22 cellular contexts compared by ENCODE assay signal in the genomic region with DNA sequence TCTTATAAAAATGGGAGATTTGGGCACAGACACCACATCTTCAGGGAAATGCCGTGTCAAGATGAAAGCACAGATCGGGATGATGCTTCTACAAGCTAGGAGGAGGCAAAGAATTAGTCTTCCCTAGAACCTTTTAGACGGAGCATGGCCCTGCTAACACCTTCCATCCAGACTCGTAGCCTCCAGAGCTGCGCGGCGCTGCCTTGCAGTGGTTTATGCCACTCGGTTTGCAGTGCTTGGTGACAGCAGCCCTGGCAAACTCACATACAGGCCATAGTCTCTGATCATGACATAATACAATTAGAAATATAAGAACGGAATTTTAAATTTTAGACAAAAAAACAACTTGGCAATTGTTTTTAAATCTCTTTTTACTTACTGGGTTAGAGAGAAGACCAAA. TPM values are rescaled to one million over a fixed set of nuclear protein-coding genes. Genes with fewer than 3 reads are reported as not detected.
A peak's percentile ranks its signal among the peaks of the same experiment; 100 is the strongest.
DNase-seq lines count a peak whose midpoint lies in the region; ATAC-seq and TF ChIP-seq lines count a peak whose summit lies in the region.
"Had no signal": no experiment of that assay in that cellular context is flagged by ENCODE, and none has a peak within 500 bp of the region (broad histone marks: within the 10 kb centered on the region; RNA-seq: fewer than 3 reads in every experiment).

No MANE protein-coding gene starts in this region.

- POLR2A ChIA-PET in activated B cell treated with CpG ODN at 0.5 μM for 24 hours (lab: Charles Lee): no interaction called here

- H3K4me3 Mint-ChIP-seq in activated B cell treated with CpG ODN at 0.5 μM for 24 hours: no peak overlapping the region
- H3K4me3 Mint-ChIP-seq: CD8-positive, alpha-beta T cell had no signal

- ATAC-seq in activated B cell treated with CpG ODN at 0.5 μM for 24 hours (ENCODE audit: low read depth) (no peak), GM18519 (IDR thresholded peaks at IDR 0.05; ENCODE audit: low FRiP score, unreplicated experiment) (no peak)
- ATAC-seq: CD8-positive, alpha-beta T cell; Right ventricle myocardium inferior had no signal

- WGBS in esophagus muscularis mucosa: 84% methylated on average over 9 of the region's 9 CpGs
- 93% methylated on average over 9 of the region's 9 CpGs for WGBS in sigmoid colon, 2 donors

- CTCF ChIA-PET in activated B cell treated with CpG ODN at 0.5 μM for 24 hours (lab: Charles Lee): no interaction called here

- H3K36me3 ChIP-seq in esophagus muscularis mucosa: peaks cover 0 to 26% (median 10%) of the 10 kb centered on the region in 4 donors
- no peaks in the 10 kb centered on the region for H3K36me3 ChIP-seq in sigmoid colon
- H3K36me3 ChIP-seq: BLaER1 treated with 17β-estradiol and CSF1 and Interleukin-3, amounts not matched to agents 10 nM and 100 nM; MG63 had no signal

- H3K4me3 ChIP-seq in esophagus muscularis mucosa (no peak overlapping the region), sigmoid colon (no peak overlapping the region)
- H3K4me3 ChIP-seq: BLaER1 treated with 17β-estradiol and CSF1 and Interleukin-3, amounts not matched to agents 10 nM and 100 nM; MG63 had no signal

- H3K27me3 Mint-ChIP-seq in activated B cell treated with CpG ODN at 0.5 μM for 24 hours: peaks cover 3% of the 10 kb centered on the region

- no peaks in the 10 kb centered on the region for H3K9me3 ChIP-seq in esophagus muscularis mucosa
- no peaks in the 10 kb centered on the region for H3K9me3 ChIP-seq in sigmoid colon
- H3K9me3 ChIP-seq: BLaER1 treated with 17β-estradiol and CSF1 and Interleukin-3, amounts not matched to agents 10 nM and 100 nM; MG63 had no signal

- TF ChIP-seq POLR2A in esophagus muscularis mucosa (IDR thresholded peaks at IDR 0.05; ENCODE audit: low read depth) (no peak), sigmoid colon (IDR thresholded peaks at IDR 0.05) (no peak)

- intact Hi-C loops in activated B cell treated with CpG ODN at 0.5 μM for 24 hours (cut with micrococcal nuclease): no loop called here
- intact Hi-C loops in esophagus muscularis mucosa (cut with DNase I): no loop called here
- intact Hi-C loops in sigmoid colon (cut with DNase I): no loop called here

- H3K4me1 Mint-ChIP-seq in activated B cell treated with CpG ODN at 0.5 μM for 24 hours: no peaks in the 10 kb centered on the region

- no peak for TF ChIP-seq EP300 in esophagus muscularis mucosa (IDR thresholded peaks at IDR 0.05)
- TF ChIP-seq EP300 in sigmoid colon (IDR thresholded peaks at IDR 0.05): no peak

- H3K27ac ChIP-seq in esophagus muscularis mucosa (replicated peaks in 1 of 4) (no peak overlapping the region), sigmoid colon (no peak overlapping the region)
- H3K27ac ChIP-seq: BLaER1 treated with 17β-estradiol and CSF1 and Interleukin-3, amounts not matched to agents 10 nM and 100 nM had no signal

- no peak for TF ChIP-seq CTCF in activated B cell treated with CpG ODN at 0.5 μM for 24 hours (IDR thresholded peaks at IDR 0.05)
- TF ChIP-seq CTCF in esophagus muscularis mucosa (IDR thresholded peaks at IDR 0.05): no peak
- TF ChIP-seq CTCF in sigmoid colon (IDR thresholded peaks at IDR 0.05): no peak

- no peaks in the 10 kb centered on the region for H3K4me1 ChIP-seq in esophagus muscularis mucosa
- H3K4me1 ChIP-seq in sigmoid colon: no peaks in the 10 kb centered on the region
- H3K4me1 ChIP-seq: BLaER1 treated with 17β-estradiol and CSF1 and Interleukin-3, amounts not matched to agents 10 nM and 100 nM had no signal

- no peaks in the 10 kb centered on the region for H3K9me3 Mint-ChIP-seq in activated B cell treated with CpG ODN at 0.5 μM for 24 hours
- H3K9me3 Mint-ChIP-seq: CD8-positive, alpha-beta T cell had no signal

- no peaks in the 10 kb centered on the region for H3K27me3 ChIP-seq in esophagus muscularis mucosa
- H3K27me3 ChIP-seq in sigmoid colon: no peaks in the 10 kb centered on the region
- H3K27me3 ChIP-seq: BLaER1 treated with 17β-estradiol and CSF1 and Interleukin-3, amounts not matched to agents 10 nM and 100 nM had no signal

- no peaks in the 10 kb centered on the region for H3K36me3 Mint-ChIP-seq in activated B cell treated with CpG ODN at 0.5 μM for 24 hours (ENCODE audit: low read depth)
- H3K36me3 Mint-ChIP-seq: CD8-positive, alpha-beta T cell had no signal

- peak; percentile 12 for DNase-seq in activated CD8-positive, alpha-beta memory T cell treated with anti-CD3 and anti-CD28 coated beads, Interleukin-2, amount 50 U/mL, for 48 hours
- no peak for DNase-seq in activated CD8-positive, alpha-beta memory T cell treated with anti-CD3 and anti-CD28 coated beads, Interleukin-2, amount 50 U/mL, for 4 hours
- DNase-seq in activated B cell treated with CpG ODN at 0.5 μM for 24 hours: peak; percentile 4
- peak; percentile 37 for DNase-seq in esophagus muscularis mucosa (ENCODE audit: extremely low spot score)
- peak; percentile 20 for DNase-seq in sigmoid colon
- no peak for DNase-seq in SHP77 treated with DMSO at 0.1 percent for 48 hours (lab: John Stamatoyannopoulos, UW)
- DNase-seq in dedifferentiated amniotic fluid mesenchymal stem cell (ENCODE audit: extremely low spot score): no peak
- DNase-seq: 8988T, DMS153, GOT3, NCI-H1048, NCI-H1417 treated with DMSO at 0.1 percent for 48 hours, NCI-H187, NCI-H446, NCI-H526 had no signal

- no peak overlapping the region for H3K27ac Mint-ChIP-seq in activated B cell treated with CpG ODN at 0.5 μM for 24 hours
- H3K27ac Mint-ChIP-seq: CD8-positive, alpha-beta T cell had no signal

RNA-seq across cellular contexts. Expression of a gene that starts 37.1 kb away (rescaled TPM):
- 34.8 and 36.2 TPM in 2 replicates for total RNA-seq in activated B cell treated with CpG ODN at 0.5 μM for 24 hours
- 10 to 100 TPM; 31.6 to 68.1 (median 38.9) TPM for total RNA-seq in esophagus muscularis mucosa
- 10 to 100 TPM; 28.9 to 59.5 (median 42.1) TPM for total RNA-seq in sigmoid colon
- 10 to 100 TPM in 2 of 3 donors, 1 to 10 TPM in 1; 5.1 to 27.6 (median 19.8) TPM for polyA plus RNA-seq in sigmoid colon

RNA-seq across cellular contexts. Expression of a gene that starts 59.3 kb away (rescaled TPM):
- total RNA-seq in activated B cell treated with CpG ODN at 0.5 μM for 24 hours: not detected in 2 replicates
- total RNA-seq in esophagus muscularis mucosa: 10 to 100 TPM; 19.2 to 39.9 (median 25.9) TPM
- 10 to 100 TPM; 15.0 to 32.5 (median 27.6) TPM for total RNA-seq in sigmoid colon
- 10 to 100 TPM in 1 of 3 donors, 1 to 10 TPM in 2; 7.2 to 10.4 (median 8.5) TPM for polyA plus RNA-seq in sigmoid colon
- total RNA-seq: CD8-positive, alpha-beta T cell; G401; OCI-LY7 had no signal

Comparison
In these comparisons a context has a peak if more than half of its experiments do, and no peak if none do; other contexts are left out.
1. DNase-seq: peak in activated CD8-positive, alpha-beta memory T cell treated with anti-CD3 and anti-CD28 coated beads, Interleukin-2, amount 50 U/mL, for 48 hours (single experiment), activated B cell treated with CpG ODN at 0.5 μM for 24 hours (single experiment), esophagus muscularis mucosa (single experiment) and sigmoid colon (single experiment); none in activated CD8-positive, alpha-beta memory T cell treated with anti-CD3 and anti-CD28 coated beads, Interleukin-2, amount 50 U/mL, for 4 hours (single experiment), SHP77 treated with DMSO at 0.1 percent for 48 hours (single experiment) and dedifferentiated amniotic fluid mesenchymal stem cell (single experiment).
2. RNA of a gene that starts 59.3 kb away (total RNA-seq): 15.0 to 32.5 TPM in sigmoid colon and 19.2 to 39.9 TPM in esophagus muscularis mucosa; not detected in activated B cell treated with CpG ODN at 0.5 μM for 24 hours; every median in the first group is over 10 times any median in the second.